9 cellular contexts compared by ENCODE assay signal in genomic region chr13:29125145-29125933, GRCh38.
A peak's percentile ranks its signal among the peaks of the same experiment; 100 is the strongest.
DNase-seq lines count a peak whose midpoint lies in the region; ATAC-seq and TF ChIP-seq lines count a peak whose summit lies in the region.
"Had no signal": no experiment of that assay in that cellular context is flagged by ENCODE, and none has a peak within 500 bp of the region (broad histone marks: within the 10 kb centered on the region; RNA-seq: fewer than 3 reads in every experiment).

No MANE protein-coding gene starts in this region.

- CTCF ChIA-PET in GM10248 (lab: Yijun Ruan, JAX) = interaction anchor here (1.0 to 2.0 kb wide), 4 partner anchors 10 to 22 kb away, joined by 3 to 6 read pairs (median 4); no protein-coding TSS in a partner anchor
- CTCF ChIA-PET in activated CD4-positive, alpha-beta memory T cell treated with anti-CD3 and anti-CD28 coated beads, Interleukin-2, amount 10 ng/mL, durations not matched to agents 7 days and 5 days (lab: Charles Lee) = no interaction called here
- CTCF ChIA-PET in activated CD8-positive, alpha-beta T cell treated with anti-CD3 and anti-CD28 coated beads, Interleukin-2, amount 10 ng/mL, durations not matched to agents 7 days and 5 days (lab: Charles Lee) = no interaction called here

- H3K27ac ChIP-seq in GM23248 = no peak overlapping the region

- H3K4me1 Mint-ChIP-seq in activated CD4-positive, alpha-beta memory T cell treated with anti-CD3 and anti-CD28 coated beads, Interleukin-2, amount 10 ng/mL, durations not matched to agents 7 days and 5 days = peaks cover 28% of the 10 kb centered on the region
- H3K4me1 Mint-ChIP-seq in activated CD8-positive, alpha-beta T cell treated with anti-CD3 and anti-CD28 coated beads, Interleukin-2, amount 10 ng/mL, durations not matched to agents 7 days and 5 days (ENCODE audit: low read depth) = no peaks in the 10 kb centered on the region

- H3K79me2 ChIP-seq in GM23248 (ENCODE audit: insufficient read depth) = no peaks in the 10 kb centered on the region

- peak; percentile 55 for ATAC-seq in GM19324 (IDR thresholded peaks at IDR 0.05; ENCODE audit: low FRiP score, unreplicated experiment)
- ATAC-seq in HG02981 (IDR thresholded peaks at IDR 0.05; ENCODE audit: unreplicated experiment) = peak; percentile 49
- no peak for ATAC-seq in activated CD8-positive, alpha-beta T cell treated with anti-CD3 and anti-CD28 coated beads, Interleukin-2, amount 10 ng/mL, durations not matched to agents 7 days and 5 days

- no peak overlapping the region for H2AFZ ChIP-seq in GM23248

- H3K4me2 ChIP-seq in GM23248 (ENCODE audit: unreplicated experiment) = no peak overlapping the region

- no peaks in the 10 kb centered on the region for H3K27me3 ChIP-seq in GM23248 (replicated peaks; ENCODE audit: insufficient read depth)
- no peaks in the 10 kb centered on the region for H3K27me3 ChIP-seq in MG63

- H3K27me3 Mint-ChIP-seq in activated CD4-positive, alpha-beta memory T cell treated with anti-CD3 and anti-CD28 coated beads, Interleukin-2, amount 10 ng/mL, durations not matched to agents 7 days and 5 days = no peaks in the 10 kb centered on the region
- no peaks in the 10 kb centered on the region for H3K27me3 Mint-ChIP-seq in activated CD8-positive, alpha-beta T cell treated with anti-CD3 and anti-CD28 coated beads, Interleukin-2, amount 10 ng/mL, durations not matched to agents 7 days and 5 days (ENCODE audit: low read depth)

- H3K4me1 ChIP-seq in GM23248 (ENCODE audit: insufficient read depth) = no peaks in the 10 kb centered on the region

- H4K20me1 ChIP-seq in GM23248 (ENCODE audit: insufficient read depth) = no peaks in the 10 kb centered on the region

- H3K9me3 ChIP-seq in GM23248 (ENCODE audit: low read depth) = no peaks in the 10 kb centered on the region
- no peaks in the 10 kb centered on the region for H3K9me3 ChIP-seq in MG63

- no peaks in the 10 kb centered on the region for H3F3A ChIP-seq in GM23248 (ENCODE audit: insufficient read depth)

- H3K4me3 ChIP-seq in GM23248 (no peak overlapping the region), MG63 (no peak overlapping the region)

- WGBS in GM23248 (ENCODE audit: low coverage in 1 of 2, low lambda C conversion rate in 2 of 2, missing lambda C conversion rate in 2 of 2), 2 experiments = 12 to 16% methylated on average over 5 of the region's 5 CpGs

- H3K36me3 Mint-ChIP-seq in activated CD4-positive, alpha-beta memory T cell treated with anti-CD3 and anti-CD28 coated beads, Interleukin-2, amount 10 ng/mL, durations not matched to agents 7 days and 5 days (ENCODE audit: low read depth) = no peaks in the 10 kb centered on the region
- no peaks in the 10 kb centered on the region for H3K36me3 Mint-ChIP-seq in activated CD8-positive, alpha-beta T cell treated with anti-CD3 and anti-CD28 coated beads, Interleukin-2, amount 10 ng/mL, durations not matched to agents 7 days and 5 days (ENCODE audit: low read depth)

- POLR2A ChIA-PET in GM10248 (lab: Yijun Ruan, JAX) = no interaction called here
- POLR2A ChIA-PET in activated CD4-positive, alpha-beta memory T cell treated with anti-CD3 and anti-CD28 coated beads, Interleukin-2, amount 10 ng/mL, durations not matched to agents 7 days and 5 days (lab: Charles Lee) = interaction anchor here (1.2 to 2.3 kb wide), 4 partner anchors 22 to 466 kb away, joined by 3 to 5 read pairs (median 4); partner anchors contain the start of gene POMP
- POLR2A ChIA-PET in activated CD8-positive, alpha-beta T cell treated with anti-CD3 and anti-CD28 coated beads, Interleukin-2, amount 10 ng/mL, durations not matched to agents 7 days and 5 days (lab: Charles Lee) = interaction anchor here (0.5 kb wide), 1 partner anchor 232 kb away, joined by 3 read pairs; no protein-coding TSS in a partner anchor

- in situ Hi-C loops in GM23248 (cut with MboI) = no loop called here

- DNase-seq in GM10248 (ENCODE audit: extremely low spot score) (peak; percentile 30), 8988T (no peak), GM23248 (no peak), MG63 (no peak)
- DNase-seq in activated CD4-positive, alpha-beta memory T cell treated with anti-CD3 and anti-CD28 coated beads, Interleukin-2, amount 10 ng/mL, durations not matched to agents 7 days and 5 days = no peak
- no peak for DNase-seq in activated CD8-positive, alpha-beta T cell treated with anti-CD3 and anti-CD28 coated beads, Interleukin-2, amount 10 ng/mL, durations not matched to agents 7 days and 5 days
- DNase-seq: stimulated activated CD4-positive, alpha-beta T cell treated with anti-CD3 and anti-CD28 coated beads, Interleukin-12 subunit alpha, Interleukin-12 subunit beta, amount 100 ng/mL, for 4 hours had no signal

- TF ChIP-seq CTCF in GM10248 (IDR thresholded peaks at IDR 0.05; ENCODE audit: control extremely low read depth, extremely low read depth, low read depth, missing control alignments) = no peak

- H3K36me3 ChIP-seq in GM23248 (ENCODE audit: low read depth) (no peaks in the 10 kb centered on the region), MG63 (no peaks in the 10 kb centered on the region)

- H3K9me3 Mint-ChIP-seq in activated CD4-positive, alpha-beta memory T cell treated with anti-CD3 and anti-CD28 coated beads, Interleukin-2, amount 10 ng/mL, durations not matched to agents 7 days and 5 days = peaks cover 4% of the 10 kb centered on the region
- no peaks in the 10 kb centered on the region for H3K9me3 Mint-ChIP-seq in activated CD8-positive, alpha-beta T cell treated with anti-CD3 and anti-CD28 coated beads, Interleukin-2, amount 10 ng/mL, durations not matched to agents 7 days and 5 days (ENCODE audit: insufficient read depth)

- peak overlapping the region; percentile 81 for H3K27ac Mint-ChIP-seq in activated CD4-positive, alpha-beta memory T cell treated with anti-CD3 and anti-CD28 coated beads, Interleukin-2, amount 10 ng/mL, durations not matched to agents 7 days and 5 days
- no peak overlapping the region for H3K27ac Mint-ChIP-seq in activated CD8-positive, alpha-beta T cell treated with anti-CD3 and anti-CD28 coated beads, Interleukin-2, amount 10 ng/mL, durations not matched to agents 7 days and 5 days

- peak overlapping the region; percentile 25 for H3K4me3 Mint-ChIP-seq in activated CD4-positive, alpha-beta memory T cell treated with anti-CD3 and anti-CD28 coated beads, Interleukin-2, amount 10 ng/mL, durations not matched to agents 7 days and 5 days
- H3K4me3 Mint-ChIP-seq in activated CD8-positive, alpha-beta T cell treated with anti-CD3 and anti-CD28 coated beads, Interleukin-2, amount 10 ng/mL, durations not matched to agents 7 days and 5 days = no peak overlapping the region

- H3K9me2 ChIP-seq in GM23248 (ENCODE audit: insufficient read depth) = no peaks in the 10 kb centered on the region

- no peak overlapping the region for H3K9ac ChIP-seq in GM23248
